In the genomic region with DNA sequence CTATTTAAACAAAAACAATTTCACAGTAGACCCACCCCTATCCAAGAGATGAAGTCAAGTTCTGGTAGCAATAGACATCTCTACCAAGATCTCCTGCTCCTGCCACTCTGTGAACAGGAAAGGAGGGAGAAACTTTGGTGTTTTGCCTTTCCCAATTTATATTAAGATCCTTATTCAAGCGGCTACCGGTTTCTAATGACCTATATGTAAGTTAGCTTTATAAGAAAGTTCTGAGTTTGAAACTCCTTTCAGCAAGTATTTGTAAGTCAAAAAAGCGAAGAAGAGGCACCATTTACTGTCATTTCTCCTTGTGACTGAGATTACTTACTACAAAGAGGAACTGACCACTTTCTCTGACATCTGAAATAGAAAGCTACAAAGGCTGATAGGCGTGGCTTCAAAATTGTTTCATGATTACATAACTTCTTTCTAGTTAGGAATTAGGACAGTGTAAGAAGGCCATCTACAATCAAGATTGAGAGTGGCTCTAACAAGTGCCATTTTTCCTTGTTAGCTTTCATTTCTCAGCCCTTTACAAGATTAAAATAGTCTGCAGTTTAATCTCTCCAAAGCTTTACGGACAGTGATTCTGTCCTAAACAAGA, we compare ENCODE assay signal across 11 cellular contexts. TPM values are rescaled to one million over a fixed set of nuclear protein-coding genes. Genes with fewer than 3 reads are reported as not detected.
DNase-seq lines count a peak whose midpoint lies in the region; ATAC-seq, FAIRE-seq and TF ChIP-seq lines count a peak whose summit lies in the region.
"Had no signal": no experiment of that assay in that cellular context is flagged by ENCODE, and none has a peak within 500 bp of the region (broad histone marks: within the 10 kb centered on the region; RNA-seq: fewer than 3 reads in every experiment).

A gene (plus strand): TSS at position 448 of the 604 bp plus-strand sequence. CDS start 10,803 bp downstream, outside the sequence.

- H3K4me2 ChIP-seq in mammary epithelial cell (ENCODE audit: insufficient read depth, low read depth, low read length): no peak within 1 kb of the TSS

- no TSS peak for BruUV-seq in mammary epithelial cell (replicated peaks; lab: Mats Ljungman, UMichigan)

- DNase-seq in AML-193 (lab: John Stamatoyannopoulos, UW) (peak; percentile 94 to 95), GM19239 (ENCODE audit: insufficient read length, low spot score) (peak; percentile 16), caudate nucleus (lab: John Stamatoyannopoulos, UW) (no peak), mammary epithelial cell (no peak), NCI-H226 (no peak), NCI-H2029 (lab: John Stamatoyannopoulos, UW) (no peak)
- no peak for DNase-seq in stimulated activated naive CD8-positive, alpha-beta T cell treated with anti-CD3 and anti-CD28 coated beads, Interleukin-15, Interleukin-2, amounts not matched to agents 100 U/mL and 50 U/mL, for 24 hours
- DNase-seq: CD8-positive, alpha-beta T cell had no signal

- WGBS in mammary epithelial cell (ENCODE audit: low coverage, missing lambda C conversion rate): 56% methylated on average over 5 of the region's 5 CpGs

- H3K27ac ChIP-seq in caudate nucleus (ENCODE audit: low read depth, low read length) (peak within 1 kb of the TSS; percentile 40), mammary epithelial cell (ENCODE audit: insufficient read depth, low read depth, low read length) (no peak within 1 kb of the TSS)

- H2AFZ ChIP-seq in mammary epithelial cell (ENCODE audit: low read depth, low read length): no peak within 1 kb of the TSS

- H3K27me3 ChIP-seq in mammary epithelial cell (ENCODE audit: insufficient read depth, low read length): no peaks in the 10 kb centered on the region

- dilution Hi-C loops in mammary epithelial cell (cut with HindIII; ENCODE audit: low sequenced_read_pairs): no loop called here

- no peaks in the 10 kb centered on the region for H3K79me2 ChIP-seq in mammary epithelial cell (ENCODE audit: insufficient read depth, low read length)

- in situ Hi-C loops in mammary epithelial cell (cut with MboI; ENCODE audit: low sequenced_read_pairs in 2 of 2): no loop called here

- no peak within 1 kb of the TSS for H3K9ac ChIP-seq in mammary epithelial cell (ENCODE audit: insufficient read depth, low read length)

- intact Hi-C loops in mammary epithelial cell (cut with micrococcal nuclease): no loop called here

- no peak for TF ChIP-seq CTCF in mammary epithelial cell (conservative IDR thresholded peaks at IDR 0.05 in 1 of 2, IDR thresholded peaks at IDR 0.05 in 1 of 2; ENCODE audit: extremely low read depth in 1 of 2, insufficient read depth in 1 of 2, low read depth in 1 of 2, low read length in 2 of 2)

- H3K9me3 ChIP-seq in mammary epithelial cell (replicated peaks; ENCODE audit: insufficient read depth, low read length): no peaks in the 10 kb centered on the region

- peak; percentile 92 for ATAC-seq in HG03135 (IDR thresholded peaks at IDR 0.05; ENCODE audit: unreplicated experiment)
- no peak for ATAC-seq in stimulated activated naive CD8-positive, alpha-beta T cell treated with anti-CD3 and anti-CD28 coated beads, Interleukin-15, Interleukin-2, amounts not matched to agents 100 U/mL and 50 U/mL, for 24 hours
- ATAC-seq: CD8-positive, alpha-beta T cell had no signal

- H3K36me3 ChIP-seq in mammary epithelial cell (ENCODE audit: insufficient read depth, low read length): no peaks in the 10 kb centered on the region

- FAIRE-seq in GM19239 (lab: Jason Lieb, UNC): peak; percentile 93
- FAIRE-seq: endothelial cell of umbilical vein had no signal

- CTCF ChIA-PET in mammary epithelial cell (lab: Charles Lee; ENCODE audit: low non-redundant PET): no interaction called here

- H3K4me1 ChIP-seq in mammary epithelial cell (ENCODE audit: insufficient read depth, low read length): no peaks in the 10 kb centered on the region

- no peak within 1 kb of the TSS for H3K4me3 ChIP-seq in mammary epithelial cell (replicated peaks in 1 of 3; ENCODE audit: insufficient read depth in 1 of 3, low read depth in 2 of 3, low read length in 3 of 3)

- H4K20me1 ChIP-seq in mammary epithelial cell (ENCODE audit: insufficient read depth, low read length): no peaks in the 10 kb centered on the region

RNA-seq across cellular contexts. Expression of the gene that starts here (rescaled TPM):
- total RNA-seq in mammary epithelial cell: not detected
- polyA plus RNA-seq in mammary epithelial cell: not detected
- not detected for polyA minus RNA-seq in mammary epithelial cell
- total RNA-seq: CD8-positive, alpha-beta T cell; endothelial cell of umbilical vein; RPMI7951 had no signal
- polyA plus RNA-seq: endothelial cell of umbilical vein had no signal

Comparison
In these comparisons a context has a peak if more than half of its experiments do, and no peak if none do; other contexts are left out.
1. DNase-seq: peak in AML-193 (2 of 2) and GM19239 (single experiment); none in caudate nucleus (0 of 61), mammary epithelial cell (single experiment), NCI-H226 (single experiment), NCI-H2029 (single experiment) and stimulated activated naive CD8-positive, alpha-beta T cell treated with anti-CD3 and anti-CD28 coated beads, Interleukin-15, Interleukin-2, amounts not matched to agents 100 U/mL and 50 U/mL, for 24 hours (single experiment).